Comparison of ENCODE assay signal across 21 cellular contexts in genomic region chr7:6254891-6255290, GRCh38. TPM values are rescaled to one million over a fixed set of nuclear protein-coding genes. Genes with fewer than 3 reads are reported as not detected.
A peak's percentile ranks its signal among the peaks of the same experiment; 100 is the strongest.
DNase-seq lines count a peak whose midpoint lies in the region; ATAC-seq and TF ChIP-seq lines count a peak whose summit lies in the region.
"Had no signal": no experiment of that assay in that cellular context is flagged by ENCODE, and none has a peak within 500 bp of the region (broad histone marks: within the 10 kb centered on the region; RNA-seq: fewer than 3 reads in every experiment).

No MANE protein-coding gene starts in this region.

- no peaks in the 10 kb centered on the region for H3K36me3 ChIP-seq in skeletal muscle tissue (ENCODE audit: control insufficient read depth in 3 of 3, insufficient read depth in 3 of 3, low read length in 3 of 3)
- H3K36me3 ChIP-seq in sigmoid colon: no peaks in the 10 kb centered on the region
- H3K36me3 ChIP-seq: cardiac muscle cell had no signal

- peaks cover 10% of the 10 kb centered on the region for H3K36me3 Mint-ChIP-seq in activated T-helper 17 cell treated with anti-CD3 and anti-CD28 coated beads, Interleukin-2, amount 50 U/mL, for 72 hours (ENCODE audit: low read depth)
- H3K36me3 Mint-ChIP-seq: CD4-positive, alpha-beta memory T cell had no signal

- TF ChIP-seq CTCF in fibroblast of pulmonary artery (IDR thresholded peaks at IDR 0.05; ENCODE audit: low read length, missing control alignments): no peak
- TF ChIP-seq CTCF in foreskin fibroblast (IDR thresholded peaks at IDR 0.05; ENCODE audit: low read depth, low read length): no peak
- TF ChIP-seq CTCF in sigmoid colon (IDR thresholded peaks at IDR 0.05): no peak

- intact Hi-C loops in sigmoid colon (cut with DNase I): no loop called here

- H3K27ac Mint-ChIP-seq in activated T-helper 17 cell treated with anti-CD3 and anti-CD28 coated beads, Interleukin-2, amount 50 U/mL, for 72 hours: peak overlapping the region; percentile 33
- H3K27ac Mint-ChIP-seq: CD4-positive, alpha-beta memory T cell; dendritic cell treated with granulocyte-macrophage colony-stimulating factor and Interleukin-4, amounts not matched to agents 40 ng/mL and 50 ng/mL, for 4 days; T-helper 2 cell treated with Interferon-gamma antibody and Interleukin-4, amounts not matched to agents 5 μg/mL and 100 μg/mL, for 36 hours had no signal

- no peaks in the 10 kb centered on the region for H3K27me3 Mint-ChIP-seq in activated T-helper 17 cell treated with anti-CD3 and anti-CD28 coated beads, Interleukin-2, amount 50 U/mL, for 72 hours

- H3K27ac ChIP-seq in skeletal muscle tissue (ENCODE audit: low read depth, low read length) (peak overlapping the region; percentile 76), sigmoid colon (peak overlapping the region in 1 of 4 donors; percentile 48)
- H3K27ac ChIP-seq: cardiac muscle cell, KMS-11, SK-N-MC, VCaP had no signal

- H3K27me3 ChIP-seq in skeletal muscle tissue (ENCODE audit: control insufficient read depth in 3 of 3, insufficient read depth in 3 of 3, low read length in 3 of 3) (no peaks in the 10 kb centered on the region), sigmoid colon (no peaks in the 10 kb centered on the region)
- H3K27me3 ChIP-seq: cardiac muscle cell had no signal

- H3K4me1 Mint-ChIP-seq in activated T-helper 17 cell treated with anti-CD3 and anti-CD28 coated beads, Interleukin-2, amount 50 U/mL, for 72 hours: peaks cover 51% of the 10 kb centered on the region

- H3K9me3 ChIP-seq in skeletal muscle tissue (ENCODE audit: control insufficient read depth in 3 of 3, low read length in 3 of 3): no peaks in the 10 kb centered on the region
- H3K9me3 ChIP-seq in sigmoid colon: no peaks in the 10 kb centered on the region

- H3K4me1 ChIP-seq in skeletal muscle tissue (ENCODE audit: control insufficient read depth in 3 of 3, insufficient read depth in 3 of 3, low read length in 3 of 3) (peaks cover 40 to 51% (median 44%) of the 10 kb centered on the region in 3 donors), sigmoid colon (peaks cover 0 to 27% (median 20%) of the 10 kb centered on the region in 4 donors)

- H3K9me3 Mint-ChIP-seq in activated T-helper 17 cell treated with anti-CD3 and anti-CD28 coated beads, Interleukin-2, amount 50 U/mL, for 72 hours: no peaks in the 10 kb centered on the region
- H3K9me3 Mint-ChIP-seq: CD4-positive, alpha-beta memory T cell; dendritic cell treated with granulocyte-macrophage colony-stimulating factor and Interleukin-4, amounts not matched to agents 40 ng/mL and 50 ng/mL, for 4 days; T-helper 2 cell treated with Interferon-gamma antibody and Interleukin-4, amounts not matched to agents 5 μg/mL and 100 μg/mL, for 36 hours had no signal

- H3K4me3 ChIP-seq in fibroblast of pulmonary artery (replicated peaks; ENCODE audit: low read depth, low read length): no peak overlapping the region
- no peak overlapping the region for H3K4me3 ChIP-seq in skeletal muscle tissue (ENCODE audit: low read length in 3 of 3)
- no peak overlapping the region for H3K4me3 ChIP-seq in foreskin fibroblast (ENCODE audit: low read depth in 1 of 2, low read length in 2 of 2)
- no peak overlapping the region for H3K4me3 ChIP-seq in sigmoid colon
- H3K4me3 ChIP-seq: cardiac muscle cell, SK-N-MC had no signal

- DNase-seq in EH (ENCODE audit: low read depth) (peak; percentile 42), fibroblast of pulmonary artery (ENCODE audit: low read depth) (peak; percentile 33), foreskin fibroblast (no peak), sigmoid colon (no peak)
- DNase-seq: activated CD4-positive, alpha-beta T cell treated with anti-CD3 and anti-CD28 coated beads, Interleukin-2, amount 50 U/mL, for 4 hours; activated gamma-delta T cell; CD4-positive, alpha-beta memory T cell; foreskin melanocyte; kidney; NCI-H1694; NCI-H526 treated with DMSO at 0.1 percent for 48 hours; RPMI8226 had no signal

- no peak overlapping the region for H3K9ac ChIP-seq in skeletal muscle tissue (ENCODE audit: low read depth in 1 of 3, low read length in 3 of 3)
- H3K9ac ChIP-seq: KMS-11 had no signal

- peak overlapping the region; percentile 41 for H3K4me3 Mint-ChIP-seq in activated T-helper 17 cell treated with anti-CD3 and anti-CD28 coated beads, Interleukin-2, amount 50 U/mL, for 72 hours
- H3K4me3 Mint-ChIP-seq: dendritic cell treated with granulocyte-macrophage colony-stimulating factor and Interleukin-4, amounts not matched to agents 40 ng/mL and 50 ng/mL, for 4 days; T-helper 2 cell treated with Interferon-gamma antibody and Interleukin-4, amounts not matched to agents 5 μg/mL and 100 μg/mL, for 36 hours had no signal

- 75 to 82% methylated on average over 3 of the region's 3 CpGs for WGBS in sigmoid colon, 2 donors

- no peak for TF ChIP-seq POLR2A in sigmoid colon (IDR thresholded peaks at IDR 0.05)

- TF ChIP-seq EP300 in sigmoid colon (IDR thresholded peaks at IDR 0.05): no peak

- ATAC-seq in activated T-helper 17 cell treated with anti-CD3 and anti-CD28 coated beads, Interleukin-2, amount 50 U/mL, for 72 hours (replicated peaks): no peak
- ATAC-seq in HG02610 (IDR thresholded peaks at IDR 0.05; ENCODE audit: unreplicated experiment): no peak

RNA-seq across cellular contexts. Expression of gene CYTH3, which starts 17.5 kb away (rescaled TPM):
- 1 to 10 TPM; 2.2 to 8.4 TPM for total RNA-seq in activated T-helper 17 cell treated with anti-CD3 and anti-CD28 coated beads, Interleukin-2, amount 50 U/mL, for 72 hours
- total RNA-seq in skeletal muscle tissue (19.3 TPM), sigmoid colon (10 to 100 TPM; 27.1 to 34.8 (median 29.3) TPM)
- polyA plus RNA-seq in sigmoid colon: 10 to 100 TPM in 1 of 3 donors, 1 to 10 TPM in 2; 6.5 to 10.1 (median 9.0) TPM

Comparison
In these comparisons a context has a peak if more than half of its experiments do, and no peak if none do; other contexts are left out.
1. DNase-seq: peak in EH (single experiment) and fibroblast of pulmonary artery (single experiment); none in foreskin fibroblast (0 of 2) and sigmoid colon (single experiment).